In the genomic region with DNA sequence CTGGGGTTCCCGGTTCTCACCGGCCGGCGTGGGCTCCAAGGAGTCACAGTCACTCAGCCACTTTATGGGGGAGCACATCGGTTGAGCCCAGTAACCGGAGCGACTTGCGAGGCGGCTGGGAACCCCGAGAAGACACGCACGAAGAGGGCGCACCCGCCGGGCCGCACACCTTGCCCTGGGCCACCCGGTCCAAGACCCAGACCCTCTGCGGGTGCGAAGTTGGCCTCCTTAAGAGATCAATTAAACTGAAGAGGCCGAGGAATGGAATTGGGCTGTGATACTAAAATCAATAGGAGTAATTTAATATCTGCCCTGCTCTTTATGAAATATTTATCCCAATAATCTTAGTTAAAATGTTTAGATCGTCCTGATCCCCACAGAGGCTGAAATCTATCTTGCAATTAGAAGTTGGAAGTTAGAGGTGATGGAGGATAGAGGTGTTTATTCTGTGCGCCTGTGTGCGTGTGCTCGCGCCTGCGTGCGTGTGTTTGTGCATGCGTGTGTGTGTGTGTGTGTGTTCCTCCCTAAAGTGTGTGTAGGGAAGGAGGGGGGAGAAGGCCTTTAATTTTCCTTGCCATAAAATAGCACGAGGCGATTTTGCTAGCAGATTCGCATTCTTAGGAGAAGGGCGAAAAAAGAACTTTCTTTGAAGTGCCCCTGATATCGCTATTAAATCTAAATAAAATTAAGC, we compare ENCODE assay signal across 8 cellular contexts. TPM values are rescaled to one million over a fixed set of nuclear protein-coding genes. Genes with fewer than 3 reads are reported as not detected.
A peak's percentile ranks its signal among the peaks of the same experiment; 100 is the strongest.
DNase-seq lines count a peak whose midpoint lies in the region; ATAC-seq, FAIRE-seq and TF ChIP-seq lines count a peak whose summit lies in the region.

No MANE protein-coding gene starts in this region.

- TF ChIP-seq RAD21 in HCT116 (IDR thresholded peaks at IDR 0.05; ENCODE audit: low read depth), result no peak

- H3K36me3 Mint-ChIP-seq in activated T-helper 1 cell treated with anti-CD3 and anti-CD28 coated beads, Interleukin-12 subunit alpha, Interleukin-12 subunit beta, Interleukin-2, Interleukin-4 antibody, amounts not matched to agents 30 ng/mL and 10 ng/mL and 1 ng/mL, durations not matched to agents 14 hours and 24 hours and 36 hours (ENCODE audit: low read depth), result no peaks in the 10 kb centered on the region

- peaks cover 42% of the 10 kb centered on the region for H3K27me3 Mint-ChIP-seq in activated T-helper 1 cell treated with anti-CD3 and anti-CD28 coated beads, Interleukin-12 subunit alpha, Interleukin-12 subunit beta, Interleukin-2, Interleukin-4 antibody, amounts not matched to agents 30 ng/mL and 10 ng/mL and 1 ng/mL, durations not matched to agents 14 hours and 24 hours and 36 hours (ENCODE audit: insufficient read depth)

- no peak for TF ChIP-seq POLR2A in HCT116 (IDR thresholded peaks at IDR 0.05; ENCODE audit: borderline replicate concordance, extremely low read depth, insufficient read depth, insufficient read length)

- H3K4me1 ChIP-seq in HCT116 (ENCODE audit: control insufficient read depth in 1 of 2, insufficient read depth in 2 of 2, low read length in 2 of 2), result peaks cover 6 to 19% of the 10 kb centered on the region in 2 experiments; a peak in 2 of 4 replicates
- peaks cover 38% of the 10 kb centered on the region for H3K4me1 ChIP-seq in hepatocyte (ENCODE audit: insufficient read depth)
- peaks cover 19% of the 10 kb centered on the region for H3K4me1 ChIP-seq in skeletal muscle satellite cell (ENCODE audit: control insufficient read depth, insufficient read depth, low read length)

- DNase-seq in HCT116 (ENCODE audit: low read depth, low spot score) (no peak), hepatocyte (ENCODE audit: low spot score) (no peak), D721Med (ENCODE audit: insufficient read length, low spot score) (no peak), SKM-1 (lab: John Stamatoyannopoulos, UW; ENCODE audit: unreplicated experiment) (no peak)
- no peak for DNase-seq in activated T-helper 1 cell treated with anti-CD3 and anti-CD28 coated beads, Interleukin-12 subunit alpha, Interleukin-12 subunit beta, Interleukin-2, Interleukin-4 antibody, amounts not matched to agents 30 ng/mL and 10 ng/mL and 1 ng/mL, durations not matched to agents 14 hours and 24 hours and 36 hours (ENCODE audit: low spot score)
- no peak for DNase-seq in activated naive CD4-positive, alpha-beta T cell treated with Interleukin-2 at 50 U/mL for 16 hours

- CTCF ChIA-PET in HCT116 (lab: Charles Lee), result interaction anchor here (1.1 kb wide), 1 partner anchor 79 kb away, joined by 5 read pairs; no protein-coding TSS in a partner anchor

- WGBS in hepatocyte (ENCODE audit: low lambda C conversion rate, missing lambda C conversion rate), result 10% methylated on average over 33 of the region's 33 CpGs

- FAIRE-seq in D721Med (lab: Jason Lieb, UNC), result no peak

- POLR2A ChIA-PET in HCT116 (lab: Charles Lee), result no interaction called here

- 0 out of 2 replicates have a peak overlapping the region, but pooled peaks have one; percentile 35 for H3K27ac ChIP-seq in HCT116 (ENCODE audit: low read depth, low read length)
- no peak overlapping the region for H3K27ac ChIP-seq in hepatocyte

- H3K4me3 ChIP-seq in HCT116 (replicated peaks in 1 of 2; ENCODE audit: low read depth in 1 of 2, low read length in 2 of 2) (peak overlapping the region; percentile 60 to 66), hepatocyte (peak overlapping the region; percentile 92), skeletal muscle satellite cell (ENCODE audit: low read length) (peak overlapping the region; percentile 76)

- peak overlapping the region; percentile 76 for H2AFZ ChIP-seq in HCT116 (ENCODE audit: low read depth, low read length, poor library complexity, severe bottlenecking)
- H2AFZ ChIP-seq in hepatocyte, result peak overlapping the region; percentile 73

- ATAC-seq in HCT116 (peak; percentile 1; the same call in 1 of the 2 replicates), HG03460 (IDR thresholded peaks at IDR 0.05; ENCODE audit: unreplicated experiment) (no peak)

- H3K9me2 ChIP-seq in HCT116 (ENCODE audit: insufficient read depth), result no peaks in the 10 kb centered on the region
- H3K9me2 ChIP-seq in hepatocyte (replicated peaks; ENCODE audit: insufficient read depth), result no peaks in the 10 kb centered on the region

- H4K20me1 ChIP-seq in HCT116 (ENCODE audit: insufficient read depth) (no peaks in the 10 kb centered on the region), hepatocyte (ENCODE audit: insufficient read depth, poor library complexity, severe bottlenecking) (no peaks in the 10 kb centered on the region)

- H3K4me3 Mint-ChIP-seq in activated T-helper 1 cell treated with anti-CD3 and anti-CD28 coated beads, Interleukin-12 subunit alpha, Interleukin-12 subunit beta, Interleukin-2, Interleukin-4 antibody, amounts not matched to agents 30 ng/mL and 10 ng/mL and 1 ng/mL, durations not matched to agents 14 hours and 24 hours and 36 hours, result peak overlapping the region; percentile 60

- BruUV-seq in HCT116 (replicated peaks; lab: Mats Ljungman, UMichigan), result no TSS peak

- H3K27me3 ChIP-seq in HCT116 (ENCODE audit: insufficient read depth, low read length) (no peaks in the 10 kb centered on the region), hepatocyte (peaks cover 61% of the 10 kb centered on the region), skeletal muscle satellite cell (ENCODE audit: control insufficient read depth, insufficient read depth, low read length) (peaks cover 35% of the 10 kb centered on the region)

- H3K9ac ChIP-seq in HCT116 (ENCODE audit: low read length), result peak overlapping the region; percentile 54
- peak overlapping the region; percentile 48 for H3K9ac ChIP-seq in skeletal muscle satellite cell (ENCODE audit: low read depth, low read length)

- peak overlapping the region; percentile 91 for H3K4me2 ChIP-seq in HCT116 (ENCODE audit: low read length)
- peak overlapping the region; percentile 97 for H3K4me2 ChIP-seq in hepatocyte
- peak overlapping the region; percentile 97 for H3K4me2 ChIP-seq in skeletal muscle satellite cell (ENCODE audit: low read length)

- no peaks in the 10 kb centered on the region for H3K36me3 ChIP-seq in HCT116 (ENCODE audit: control insufficient read depth in 1 of 2, insufficient read depth in 2 of 2, low read length in 2 of 2)
- no peaks in the 10 kb centered on the region for H3K36me3 ChIP-seq in hepatocyte (replicated peaks; ENCODE audit: insufficient read depth, low read depth)
- no peaks in the 10 kb centered on the region for H3K36me3 ChIP-seq in skeletal muscle satellite cell (ENCODE audit: insufficient read depth, low read length)

- RAD21 ChIA-PET in HCT116 (lab: Charles Lee; ENCODE audit: low non-redundant PET in 1 of 2, low total read pairs in 2 of 2, uncharacterized antibody in 2 of 2, unreplicated experiment in 2 of 2), result no interaction called here

- no peaks in the 10 kb centered on the region for H3K9me3 Mint-ChIP-seq in activated T-helper 1 cell treated with anti-CD3 and anti-CD28 coated beads, Interleukin-12 subunit alpha, Interleukin-12 subunit beta, Interleukin-2, Interleukin-4 antibody, amounts not matched to agents 30 ng/mL and 10 ng/mL and 1 ng/mL, durations not matched to agents 14 hours and 24 hours and 36 hours

- TF ChIP-seq CTCF in HCT116 (IDR thresholded peaks at IDR 0.05 in 2 of 3, conservative IDR thresholded peaks at IDR 0.05 in 1 of 3; ENCODE audit: borderline replicate concordance in 1 of 3, insufficient read depth in 1 of 3, low read depth in 2 of 3, low read length in 2 of 3) (no peak), hepatocyte (IDR thresholded peaks at IDR 0.05; ENCODE audit: poor library complexity) (no peak), D721Med (IDR thresholded peaks at IDR 0.05; ENCODE audit: insufficient read depth, missing control alignments) (no peak)

- H3K27ac Mint-ChIP-seq in activated T-helper 1 cell treated with anti-CD3 and anti-CD28 coated beads, Interleukin-12 subunit alpha, Interleukin-12 subunit beta, Interleukin-2, Interleukin-4 antibody, amounts not matched to agents 30 ng/mL and 10 ng/mL and 1 ng/mL, durations not matched to agents 14 hours and 24 hours and 36 hours, result no peak overlapping the region

- intact Hi-C loops in HCT116 (cut with micrococcal nuclease), result loop anchor here (5.0 kb wide), 1 partner anchor 1045 kb away; no protein-coding TSS in a partner anchor
- intact Hi-C loops in activated T-helper 1 cell treated with anti-CD3 and anti-CD28 coated beads, Interleukin-12 subunit alpha, Interleukin-12 subunit beta, Interleukin-2, Interleukin-4 antibody, amounts not matched to agents 30 ng/mL and 10 ng/mL and 1 ng/mL, durations not matched to agents 14 hours and 24 hours and 36 hours (cut with micrococcal nuclease), result no loop called here

- H3K79me2 ChIP-seq in HCT116 (ENCODE audit: insufficient read depth, low read length), result no peaks in the 10 kb centered on the region
- H3K79me2 ChIP-seq in hepatocyte, result no peaks in the 10 kb centered on the region

- H3K9me3 ChIP-seq in HCT116 (ENCODE audit: control insufficient read depth in 1 of 2, insufficient read depth in 1 of 2, low read depth in 1 of 2, low read length in 2 of 2), result no peaks in the 10 kb centered on the region
- no peaks in the 10 kb centered on the region for H3K9me3 ChIP-seq in hepatocyte (ENCODE audit: low read depth)
- no peaks in the 10 kb centered on the region for H3K9me3 ChIP-seq in skeletal muscle satellite cell (replicated peaks; ENCODE audit: low read length)

- peaks cover 13% of the 10 kb centered on the region for H3K4me1 Mint-ChIP-seq in activated T-helper 1 cell treated with anti-CD3 and anti-CD28 coated beads, Interleukin-12 subunit alpha, Interleukin-12 subunit beta, Interleukin-2, Interleukin-4 antibody, amounts not matched to agents 30 ng/mL and 10 ng/mL and 1 ng/mL, durations not matched to agents 14 hours and 24 hours and 36 hours (ENCODE audit: low read depth)

TF ChIP-seq in HCT116, 20 proteins besides CTCF, POLR2A, EP300 and RAD21 (continues in another document):
- TF ChIP-seq ZNF274 (IDR thresholded peaks at IDR 0.05; ENCODE audit: low read depth, low read length) (no peak), ZFX (IDR thresholded peaks at IDR 0.05) (no peak), CEBPB (IDR thresholded peaks at IDR 0.05; ENCODE audit: low read depth) (no peak)

RNA-seq across cellular contexts. Expression of gene MN1, which starts 1.0 kb away (rescaled TPM):
- total RNA-seq in HCT116 (2021; ENCODE audit: unreplicated experiment), result 2.9 TPM
- 1.8 and 2.6 TPM in 2 replicates for polyA plus RNA-seq in HCT116 (2012)
- 0.07 and 0.08 TPM in 2 replicates for total RNA-seq in activated T-helper 1 cell treated with anti-CD3 and anti-CD28 coated beads, Interleukin-12 subunit alpha, Interleukin-12 subunit beta, Interleukin-2, Interleukin-4 antibody, amounts not matched to agents 30 ng/mL and 10 ng/mL and 1 ng/mL, durations not matched to agents 14 hours and 24 hours and 36 hours
- 3.2 and 4.4 TPM in 2 replicates for total RNA-seq in hepatocyte
- polyA plus RNA-seq in hepatocyte, result 2.3 and 2.6 TPM in 2 replicates
- total RNA-seq in skeletal muscle satellite cell (2012; rRNA removed), result 0.76 and 6.3 TPM in 2 replicates
